In the genomic region with DNA sequence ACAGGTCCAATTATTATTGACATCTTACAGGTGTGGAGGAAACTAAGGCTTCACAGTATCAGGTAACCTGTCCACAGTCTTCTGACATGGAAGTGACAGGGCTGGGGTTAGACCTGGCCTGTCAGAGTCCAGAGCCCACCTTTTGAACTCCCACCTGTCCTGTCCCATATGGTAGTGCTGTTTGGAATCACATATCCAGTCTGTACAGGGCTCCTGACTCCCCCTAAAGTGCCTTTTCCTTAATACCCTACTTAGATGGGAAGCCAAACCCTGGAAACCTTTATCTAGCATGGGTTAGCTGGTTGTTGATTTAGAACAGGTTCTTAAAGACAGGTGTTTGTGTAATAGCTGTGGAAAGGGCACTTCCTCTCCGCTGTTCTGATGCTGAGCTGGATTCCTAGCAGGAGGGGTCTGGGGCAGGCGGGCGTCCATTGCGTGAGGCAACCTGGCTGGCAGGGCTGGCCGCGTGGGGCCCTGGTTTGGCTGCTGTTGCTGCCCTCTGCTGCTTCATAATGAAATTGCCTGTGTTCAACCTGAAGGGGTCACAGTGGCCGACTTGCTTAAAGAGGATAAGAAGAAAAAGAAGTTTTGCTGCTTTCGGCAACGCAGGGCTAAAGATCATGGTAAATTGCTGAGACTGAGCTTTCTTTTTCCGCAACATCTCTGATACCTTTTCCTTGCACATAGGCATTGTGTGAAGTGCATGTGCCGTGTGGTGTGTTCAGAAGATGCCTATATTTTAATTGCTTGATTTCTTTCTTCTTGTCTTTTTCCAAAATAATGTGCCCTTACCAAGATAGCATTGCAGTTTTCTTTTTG, we compare ENCODE assay signal across 1 cellular context.
TF ChIP-seq lines count a peak whose summit lies in the region.

No MANE protein-coding gene starts in this region.

TF ChIP-seq in SK-N-SH, 30 proteins besides CTCF, POLR2A, EP300 and RAD21 (continued from another document):
- TF ChIP-seq MXI1 (IDR thresholded peaks at IDR 0.05; ENCODE audit: low read depth, low read length) (0 out of 2 replicates have a peak, but pooled peaks have one; percentile 37), SIN3A (IDR thresholded peaks at IDR 0.05; ENCODE audit: borderline replicate concordance, low read depth, low read length) (no peak)
